In genomic region chr2:166612214-166612613, GRCh38 we compare ENCODE assay signal across 29 cellular contexts.
"Had no signal": no experiment of that assay in that cellular context is flagged by ENCODE, and none has a peak within 500 bp of the region (broad histone marks: within the 10 kb centered on the region; RNA-seq: fewer than 3 reads in every experiment).

No MANE protein-coding gene starts in this region.

- ATAC-seq: effector memory CD8-positive, alpha-beta T cell; esophagus mucosa; gastrocnemius medialis; heart right ventricle; left colon; left lung; left ventricle myocardium superior; lower lobe of right lung; mucosa of descending colon had no signal

- H3K4me1 ChIP-seq: colonic mucosa, esophagus squamous epithelium, gastrocnemius medialis, heart right ventricle, left lung, lower lobe of right lung had no signal

- H3K4me1 Mint-ChIP-seq: mesothelial cell of epicardium had no signal

- H3K27ac Mint-ChIP-seq: dendritic cell treated with granulocyte-macrophage colony-stimulating factor and Interleukin-4, amounts not matched to agents 40 ng/mL and 50 ng/mL, for 4 days; effector memory CD8-positive, alpha-beta T cell; endodermal cell; immature natural killer cell; mesothelial cell of epicardium; naive B cell had no signal

- H3K27me3 Mint-ChIP-seq: effector memory CD8-positive, alpha-beta T cell had no signal

- H3K27me3 ChIP-seq: colonic mucosa, esophagus squamous epithelium, gastrocnemius medialis, heart right ventricle had no signal

- H3K4me3 ChIP-seq: colonic mucosa, esophagus squamous epithelium, gastrocnemius medialis, heart right ventricle, left lung, lower lobe of right lung, mucosa of descending colon had no signal

- H3K9me3 ChIP-seq: colonic mucosa, esophagus squamous epithelium, gastrocnemius medialis, lower lobe of right lung, mucosa of descending colon had no signal

- H3K36me3 Mint-ChIP-seq: immature natural killer cell, mesothelial cell of epicardium, naive B cell had no signal

- H3K27ac ChIP-seq: colonic mucosa, epithelial cell of prostate, esophagus squamous epithelium, gastrocnemius medialis, heart right ventricle, left lung, lower lobe of right lung had no signal

- DNase-seq: colonic mucosa; cortex of kidney; effector CD8-positive, alpha-beta T cell; effector memory CD8-positive, alpha-beta T cell; endodermal cell; erythroblast; esophagus squamous epithelium; foreskin fibroblast; foreskin melanocyte; gastrocnemius medialis; glutamatergic neuron; head of caudate nucleus; heart right ventricle; hypothalamus; immature natural killer cell; islet precursor cell; kidney; kidney glomerular epithelial cell; left colon; left lung; left ventricle myocardium superior; lower lobe of right lung; mesenchymal stem cell; mucosa of descending colon; naive B cell had no signal

- H3K4me3 Mint-ChIP-seq: dendritic cell treated with granulocyte-macrophage colony-stimulating factor and Interleukin-4, amounts not matched to agents 40 ng/mL and 50 ng/mL, for 4 days; effector memory CD8-positive, alpha-beta T cell; endodermal cell; immature natural killer cell; mesothelial cell of epicardium had no signal

- H3K36me3 ChIP-seq: colonic mucosa, esophagus squamous epithelium, gastrocnemius medialis, heart right ventricle, left lung, lower lobe of right lung had no signal
